Comparison of ENCODE assay signal across 26 cellular contexts in the genomic region with DNA sequence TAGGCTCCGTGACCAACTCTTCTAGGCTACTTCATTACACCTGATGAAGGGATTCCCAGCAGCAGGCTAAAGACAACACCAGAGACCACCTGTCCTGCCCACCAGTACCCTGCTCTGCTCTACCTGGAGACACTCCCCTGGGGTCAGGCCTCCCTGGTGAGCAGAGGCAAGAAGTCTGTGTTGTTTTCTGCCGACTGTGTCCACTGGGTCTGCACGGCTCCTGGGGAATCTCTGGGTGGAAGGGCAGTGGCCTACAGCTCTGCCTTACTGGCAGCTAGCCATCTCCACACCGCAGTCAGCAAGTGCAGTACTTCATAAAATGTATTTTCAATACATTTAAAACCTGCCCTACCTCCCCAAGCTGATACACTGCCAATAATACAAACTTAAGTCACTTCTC.
"Had no signal": no experiment of that assay in that cellular context is flagged by ENCODE, and none has a peak within 500 bp of the region (broad histone marks: within the 10 kb centered on the region; RNA-seq: fewer than 3 reads in every experiment).

No MANE protein-coding gene starts in this region.

- H3K9ac ChIP-seq: KMS-11 had no signal

- H3K27ac Mint-ChIP-seq: activated CD4-positive, alpha-beta memory T cell treated with anti-CD3 and anti-CD28 coated beads, Interleukin-2, amount 10 ng/mL, durations not matched to agents 7 days and 5 days; activated CD4-positive, alpha-beta T cell treated with anti-CD3 and anti-CD28 coated beads for 36 hours; brain; T-cell had no signal

- H3K9me3 Mint-ChIP-seq: activated CD4-positive, alpha-beta memory T cell treated with anti-CD3 and anti-CD28 coated beads, Interleukin-2, amount 10 ng/mL, durations not matched to agents 7 days and 5 days; activated T-cell treated with anti-CD3 and anti-CD28 coated beads, Interleukin-2, amount 50 U/mL, for 4 hours; brain; T-cell had no signal

- H3K27me3 Mint-ChIP-seq: activated CD4-positive, alpha-beta memory T cell treated with anti-CD3 and anti-CD28 coated beads, Interleukin-2, amount 10 ng/mL, durations not matched to agents 7 days and 5 days; activated CD4-positive, alpha-beta T cell treated with anti-CD3 and anti-CD28 coated beads for 36 hours; brain; T-cell had no signal

- H3K27ac ChIP-seq: KMS-11, SK-N-MC, VCaP had no signal

- H3K4me2 ChIP-seq: KMS-11 had no signal

- FAIRE-seq: astrocyte had no signal

- H3K4me3 Mint-ChIP-seq: activated CD4-positive, alpha-beta memory T cell treated with anti-CD3 and anti-CD28 coated beads, Interleukin-2, amount 10 ng/mL, durations not matched to agents 7 days and 5 days; activated CD4-positive, alpha-beta T cell treated with anti-CD3 and anti-CD28 coated beads for 36 hours; activated T-cell treated with anti-CD3 and anti-CD28 coated beads, Interleukin-2, amount 50 U/mL, for 4 hours; brain; T-cell had no signal

- DNase-seq: activated CD4-positive, alpha-beta memory T cell treated with anti-CD3 and anti-CD28 coated beads, Interleukin-2, amount 10 ng/mL, durations not matched to agents 7 days and 5 days; activated CD4-positive, alpha-beta T cell treated with anti-CD3 and anti-CD28 coated beads for 36 hours; activated CD4-positive, alpha-beta T cell treated with anti-CD3 and anti-CD28 coated beads, Interleukin-2, amount 50 U/mL, for 1 hour; activated CD4-positive, CD25-positive, alpha-beta regulatory T cell; activated CD8-positive, alpha-beta memory T cell treated with anti-CD3 and anti-CD28 coated beads, Interleukin-2, amount 50 U/mL, for 48 hours; activated effector memory CD4-positive, alpha-beta T cell treated with anti-CD3 and anti-CD28 coated beads, Interleukin-2, amount 50 U/mL, for 16 hours; activated naive CD4-positive, alpha-beta T cell treated with anti-CD3 and anti-CD28 coated beads, Interleukin-2, amount 50 U/mL, for 16 hours; activated T-cell treated with anti-CD3 and anti-CD28 coated beads, Interleukin-2, amount 50 U/mL, for 4 hours; amygdala; NCI-H1092; NCI-H1417; NCI-H2029 treated with DMSO at 0.1 percent for 48 hours; NCI-H345; NCI-H510A; NCI-H526 treated with DMSO at 0.1 percent for 48 hours; NCI-H82; RPMI8226; T-cell; T-helper 2 cell; T1000 had no signal

- ATAC-seq: activated CD4-positive, alpha-beta T cell treated with anti-CD3 and anti-CD28 coated beads for 36 hours; Right ventricle myocardium inferior; T-cell had no signal

- H3K4me3 ChIP-seq: SK-N-MC had no signal
